8 cellular contexts compared by ENCODE assay signal in genomic region chr21:38661296-38662223, GRCh38.
A peak's percentile ranks its signal among the peaks of the same experiment; 100 is the strongest.
DNase-seq lines count a peak whose midpoint lies in the region; ATAC-seq and TF ChIP-seq lines count a peak whose summit lies in the region.

No MANE protein-coding gene starts in this region.

- no peak for ATAC-seq in GM21786 (IDR thresholded peaks at IDR 0.05; ENCODE audit: unreplicated experiment)

- H2AFZ ChIP-seq in hepatocyte, result peak overlapping the region; percentile 67
- H2AFZ ChIP-seq in MM.1S (ENCODE audit: low read length), result no peak overlapping the region

- no peaks in the 10 kb centered on the region for H3F3A ChIP-seq in MM.1S (ENCODE audit: insufficient read depth, low read length)

- H3K79me2 ChIP-seq in hepatocyte (no peaks in the 10 kb centered on the region), MM.1S (ENCODE audit: low read length) (no peaks in the 10 kb centered on the region)

- H3K36me3 Mint-ChIP-seq in activated T-cell treated with anti-CD3 and anti-CD28 coated beads, Interleukin-2, amount 50 U/mL, for 24 hours (ENCODE audit: low read depth), result no peaks in the 10 kb centered on the region
- no peaks in the 10 kb centered on the region for H3K36me3 Mint-ChIP-seq in activated naive CD8-positive, alpha-beta T cell treated with anti-CD3 and anti-CD28 coated beads for 36 hours

- 2% methylated on average over 57 of the region's 57 CpGs for WGBS in hepatocyte (ENCODE audit: low lambda C conversion rate, missing lambda C conversion rate)

- H3K4me2 ChIP-seq in hepatocyte (peak overlapping the region; percentile 88), MM.1S (ENCODE audit: low read depth, low read length) (no peak overlapping the region)

- H4K20me1 ChIP-seq in hepatocyte (ENCODE audit: insufficient read depth, poor library complexity, severe bottlenecking) (no peaks in the 10 kb centered on the region), MM.1S (ENCODE audit: insufficient read depth, low read length) (no peaks in the 10 kb centered on the region)

- peaks cover 11% of the 10 kb centered on the region for H3K4me1 Mint-ChIP-seq in activated T-cell treated with anti-CD3 and anti-CD28 coated beads, Interleukin-2, amount 50 U/mL, for 24 hours (ENCODE audit: low read depth)
- H3K4me1 Mint-ChIP-seq in activated naive CD8-positive, alpha-beta T cell treated with anti-CD3 and anti-CD28 coated beads for 36 hours, result peaks cover 7% of the 10 kb centered on the region

- H3K4me1 ChIP-seq in hepatocyte (ENCODE audit: insufficient read depth), result peaks cover 4% of the 10 kb centered on the region
- H3K4me1 ChIP-seq in skeletal muscle tissue (ENCODE audit: control insufficient read depth in 3 of 3, insufficient read depth in 3 of 3, low read length in 3 of 3), result peaks cover 0 to 8% (median 0%) of the 10 kb centered on the region in 3 donors
- H3K4me1 ChIP-seq in MM.1S (ENCODE audit: low read length), result no peaks in the 10 kb centered on the region

- TF ChIP-seq CTCF in hepatocyte (IDR thresholded peaks at IDR 0.05; ENCODE audit: poor library complexity) (no peak), MM.1S (IDR thresholded peaks at IDR 0.05; ENCODE audit: low read length) (no peak)

- H3K4me3 ChIP-seq in hepatocyte (peak overlapping the region; percentile 44), skeletal muscle tissue (ENCODE audit: low read length in 3 of 3) (peak overlapping the region; percentile 59 to 64 (median 60)), MM.1S (ENCODE audit: low read length) (no peak overlapping the region)

- DNase-seq in activated T-cell treated with anti-CD3 and anti-CD28 coated beads, Interleukin-2, amount 50 U/mL, for 24 hours, result no peak
- no peak for DNase-seq in activated T-cell treated with anti-CD3 and anti-CD28 coated beads, Interleukin-2, amount 50 U/mL, for 1 hour
- peak; percentile 20 for DNase-seq in activated naive CD8-positive, alpha-beta T cell treated with anti-CD3 and anti-CD28 coated beads for 36 hours
- DNase-seq in hepatocyte (ENCODE audit: low spot score) (peak; percentile 30), MM.1S (no peak), caudate nucleus (lab: John Stamatoyannopoulos, UW) (no peak)

- H3K9me3 Mint-ChIP-seq in activated T-cell treated with anti-CD3 and anti-CD28 coated beads, Interleukin-2, amount 50 U/mL, for 24 hours, result no peaks in the 10 kb centered on the region
- H3K9me3 Mint-ChIP-seq in activated naive CD8-positive, alpha-beta T cell treated with anti-CD3 and anti-CD28 coated beads for 36 hours, result no peaks in the 10 kb centered on the region

- no peak overlapping the region for H3K27ac Mint-ChIP-seq in activated T-cell treated with anti-CD3 and anti-CD28 coated beads, Interleukin-2, amount 50 U/mL, for 24 hours
- no peak overlapping the region for H3K27ac Mint-ChIP-seq in activated naive CD8-positive, alpha-beta T cell treated with anti-CD3 and anti-CD28 coated beads for 36 hours

- no peaks in the 10 kb centered on the region for H3K9me3 ChIP-seq in hepatocyte (ENCODE audit: low read depth)
- H3K9me3 ChIP-seq in skeletal muscle tissue (ENCODE audit: control insufficient read depth in 3 of 3, low read length in 3 of 3), result no peaks in the 10 kb centered on the region
- H3K9me3 ChIP-seq in MM.1S (replicated peaks; ENCODE audit: insufficient read depth, low read length), result no peaks in the 10 kb centered on the region

- peaks cover 86% of the 10 kb centered on the region for H3K27me3 ChIP-seq in hepatocyte
- H3K27me3 ChIP-seq in skeletal muscle tissue (ENCODE audit: control insufficient read depth in 3 of 3, insufficient read depth in 3 of 3, low read length in 3 of 3), result peaks cover 42 to 48% (median 45%) of the 10 kb centered on the region in 3 donors
- H3K27me3 ChIP-seq in MM.1S (replicated peaks; ENCODE audit: insufficient read depth, low read length), result peaks cover 10% of the 10 kb centered on the region; the same call in 1 of the 2 replicates

- peak overlapping the region; percentile 80 for H3K27ac ChIP-seq in hepatocyte
- H3K27ac ChIP-seq in skeletal muscle tissue (ENCODE audit: low read depth, low read length), result no peak overlapping the region
- H3K27ac ChIP-seq in MM.1S (ENCODE audit: low read length), result no peak overlapping the region
- H3K27ac ChIP-seq in caudate nucleus (ENCODE audit: low read depth, low read length), result no peak overlapping the region

- H3K4me3 Mint-ChIP-seq in activated T-cell treated with anti-CD3 and anti-CD28 coated beads, Interleukin-2, amount 50 U/mL, for 24 hours, result peak overlapping the region; percentile 53
- peak overlapping the region; percentile 63 for H3K4me3 Mint-ChIP-seq in activated naive CD8-positive, alpha-beta T cell treated with anti-CD3 and anti-CD28 coated beads for 36 hours

- H3K36me3 ChIP-seq in hepatocyte (replicated peaks; ENCODE audit: insufficient read depth, low read depth) (no peaks in the 10 kb centered on the region), skeletal muscle tissue (ENCODE audit: control insufficient read depth in 3 of 3, insufficient read depth in 3 of 3, low read length in 3 of 3) (no peaks in the 10 kb centered on the region), MM.1S (replicated peaks; ENCODE audit: insufficient read depth, low read length) (no peaks in the 10 kb centered on the region)

- H3K9ac ChIP-seq in skeletal muscle tissue (ENCODE audit: low read depth in 1 of 3, low read length in 3 of 3) (peak overlapping the region in 1 of 3 donors; percentile 28), MM.1S (ENCODE audit: low read length) (no peak overlapping the region)

- H3K9me2 ChIP-seq in hepatocyte (replicated peaks; ENCODE audit: insufficient read depth) (no peaks in the 10 kb centered on the region), MM.1S (replicated peaks; ENCODE audit: insufficient read depth, low read length) (no peaks in the 10 kb centered on the region)

- peaks cover 72% of the 10 kb centered on the region for H3K27me3 Mint-ChIP-seq in activated T-cell treated with anti-CD3 and anti-CD28 coated beads, Interleukin-2, amount 50 U/mL, for 24 hours
- H3K27me3 Mint-ChIP-seq in activated naive CD8-positive, alpha-beta T cell treated with anti-CD3 and anti-CD28 coated beads for 36 hours, result peaks cover 79% of the 10 kb centered on the region

Comparison
In these comparisons a context has a peak if more than half of its experiments do, and no peak if none do; other contexts are left out.
1. DNase-seq: peak in activated naive CD8-positive, alpha-beta T cell treated with anti-CD3 and anti-CD28 coated beads for 36 hours (single experiment) and hepatocyte (single experiment); none in activated T-cell treated with anti-CD3 and anti-CD28 coated beads, Interleukin-2, amount 50 U/mL, for 24 hours (single experiment), activated T-cell treated with anti-CD3 and anti-CD28 coated beads, Interleukin-2, amount 50 U/mL, for 1 hour (single experiment), MM.1S (single experiment) and caudate nucleus (0 of 61).